In the genomic region with DNA sequence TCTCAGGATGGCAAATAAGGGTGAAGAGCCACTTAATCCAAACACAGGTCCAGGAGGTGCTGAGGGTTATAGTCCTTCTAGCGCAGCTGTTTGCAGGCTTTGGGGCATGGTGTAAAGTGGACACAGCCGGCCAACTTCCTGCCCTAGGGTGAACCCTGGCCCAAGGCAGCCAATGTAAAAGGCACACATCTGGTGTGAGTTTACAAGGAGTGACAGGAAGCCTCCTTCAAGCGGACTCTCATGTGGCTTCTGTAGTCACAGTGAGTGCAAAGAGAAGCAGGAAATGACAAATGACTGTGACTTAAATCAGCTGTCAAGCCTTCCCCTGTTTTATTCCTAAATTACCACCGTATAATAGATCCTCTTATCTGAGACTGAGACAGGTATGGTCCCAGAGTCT, we compare ENCODE assay signal across 10 cellular contexts.
DNase-seq lines count a peak whose midpoint lies in the region; ATAC-seq and TF ChIP-seq lines count a peak whose summit lies in the region.
"Had no signal": no experiment of that assay in that cellular context is flagged by ENCODE, and none has a peak within 500 bp of the region (broad histone marks: within the 10 kb centered on the region; RNA-seq: fewer than 3 reads in every experiment).

No MANE protein-coding gene starts in this region.

- intact Hi-C loops in mucosa of descending colon (cut with DNase I, micrococcal nuclease): no loop called here
- intact Hi-C loops in testis (cut with DNase I; ENCODE audit: low total_unique reads): no loop called here

- no peaks in the 10 kb centered on the region for H3K9me2 ChIP-seq in SK-N-SH

- no peak for TF ChIP-seq RAD21 in SK-N-SH (IDR thresholded peaks at IDR 0.05; ENCODE audit: low read length)

- no peak overlapping the region for H3K4me2 ChIP-seq in SK-N-SH

- POLR2A ChIA-PET in SK-N-SH (lab: Yijun Ruan, JAX): no interaction called here

- H3K4me3 ChIP-seq in SK-N-SH (ENCODE audit: low read depth in 2 of 2, low read length in 1 of 2) (no peak overlapping the region), mucosa of descending colon (no peak overlapping the region), testis (no peak overlapping the region)

- H3K36me3 ChIP-seq in SK-N-SH (replicated peaks in 1 of 2; ENCODE audit: control insufficient read depth in 1 of 2, insufficient read depth in 2 of 2, low read length in 1 of 2): no peaks in the 10 kb centered on the region
- no peaks in the 10 kb centered on the region for H3K36me3 ChIP-seq in mucosa of descending colon (ENCODE audit: low read depth)
- no peaks in the 10 kb centered on the region for H3K36me3 ChIP-seq in testis (ENCODE audit: low read depth, missing control alignments)

- H3K9ac ChIP-seq in SK-N-SH: no peak overlapping the region
- H3K9ac ChIP-seq: parathyroid adenoma had no signal

- no peaks in the 10 kb centered on the region for H4K20me1 ChIP-seq in SK-N-SH (ENCODE audit: insufficient read depth)

- ATAC-seq in SK-N-SH treated with all-trans-retinoic acid at 6 μM for 48 hours (peak; percentile 47), GM19397 (IDR thresholded peaks at IDR 0.05; ENCODE audit: unreplicated experiment) (peak; percentile 63), mucosa of descending colon (peak; percentile 14)

- TF ChIP-seq EP300 in SK-N-SH (IDR thresholded peaks at IDR 0.05; ENCODE audit: borderline replicate concordance in 1 of 2, low read depth in 1 of 2, low read length in 1 of 2): no peak

- peaks cover 0 to 5% of the 10 kb centered on the region in 2 experiments; a peak in 2 of 4 replicates for H3K4me1 ChIP-seq in SK-N-SH (ENCODE audit: control insufficient read depth in 1 of 2, insufficient read depth in 2 of 2, low read depth in 1 of 2, low read length in 1 of 2)
- no peaks in the 10 kb centered on the region for H3K4me1 ChIP-seq in mucosa of descending colon (ENCODE audit: low read depth)
- H3K4me1 ChIP-seq in testis: no peaks in the 10 kb centered on the region
- H3K4me1 ChIP-seq: parathyroid adenoma had no signal

- H2AFZ ChIP-seq in SK-N-SH (ENCODE audit: low read depth): no peak overlapping the region
- H2AFZ ChIP-seq: parathyroid adenoma had no signal

- WGBS in SK-N-SH (ENCODE audit: low lambda C conversion rate): 60% methylated on average over 4 of the region's 4 CpGs
- 67 to 73% methylated on average over 4 of the region's 4 CpGs for WGBS in testis, 2 donors

- no peak for TF ChIP-seq POLR2A in testis (IDR thresholded peaks at IDR 0.05)

- CTCF ChIA-PET in SK-N-SH (lab: Yijun Ruan, JAX): interaction anchor here (0.7 kb wide), 1 partner anchor 435 kb away, joined by 3 read pairs; no protein-coding TSS in a partner anchor

- DNase-seq in SK-N-SH: no peak
- peak; percentile 24 for DNase-seq in SHP77 treated with DMSO at 0.1 percent for 48 hours (lab: John Stamatoyannopoulos, UW)
- DNase-seq in mucosa of descending colon: no peak
- no peak for DNase-seq in cerebellar cortex (ENCODE audit: low spot score)
- DNase-seq in testis: no peak
- DNase-seq in NCI-H82 (lab: John Stamatoyannopoulos, UW): no peak
- DNase-seq: SW 1271 had no signal

- H3K27ac ChIP-seq in SK-N-SH (ENCODE audit: low read depth in 2 of 2, low read length in 1 of 2) (no peak overlapping the region), testis (no peak overlapping the region)
- H3K27ac ChIP-seq: parathyroid adenoma had no signal

- H3K9me3 ChIP-seq in SK-N-SH: no peaks in the 10 kb centered on the region
- H3K9me3 ChIP-seq in mucosa of descending colon: no peaks in the 10 kb centered on the region
- H3K9me3 ChIP-seq in testis: no peaks in the 10 kb centered on the region

- H3F3A ChIP-seq in SK-N-SH (replicated peaks; ENCODE audit: insufficient read depth): no peaks in the 10 kb centered on the region

- H3K79me2 ChIP-seq in SK-N-SH (ENCODE audit: insufficient read depth): no peaks in the 10 kb centered on the region
- H3K79me2 ChIP-seq: parathyroid adenoma had no signal

- no peak for TF ChIP-seq CTCF in SK-N-SH (IDR thresholded peaks at IDR 0.05)
- TF ChIP-seq CTCF in mucosa of descending colon (IDR thresholded peaks at IDR 0.05): no peak
- no peak for TF ChIP-seq CTCF in testis (IDR thresholded peaks at IDR 0.05)

- H3K27me3 ChIP-seq in SK-N-SH (ENCODE audit: insufficient read depth): no peaks in the 10 kb centered on the region
- H3K27me3 ChIP-seq in testis: no peaks in the 10 kb centered on the region

TF ChIP-seq in SK-N-SH treated with all-trans-retinoic acid at 6 μM for 48 hours, 23 proteins besides CTCF, POLR2A, EP300 and RAD21:
- TF ChIP-seq RARB (CRISPR knock-in tag; IDR thresholded peaks at IDR 0.05) (no peak), ISL1 (CRISPR knock-in tag; IDR thresholded peaks at IDR 0.05) (no peak), BACH2 (CRISPR knock-in tag; IDR thresholded peaks at IDR 0.05; ENCODE audit: borderline replicate concordance) (no peak)
- TF ChIP-seq, protein P1, sequence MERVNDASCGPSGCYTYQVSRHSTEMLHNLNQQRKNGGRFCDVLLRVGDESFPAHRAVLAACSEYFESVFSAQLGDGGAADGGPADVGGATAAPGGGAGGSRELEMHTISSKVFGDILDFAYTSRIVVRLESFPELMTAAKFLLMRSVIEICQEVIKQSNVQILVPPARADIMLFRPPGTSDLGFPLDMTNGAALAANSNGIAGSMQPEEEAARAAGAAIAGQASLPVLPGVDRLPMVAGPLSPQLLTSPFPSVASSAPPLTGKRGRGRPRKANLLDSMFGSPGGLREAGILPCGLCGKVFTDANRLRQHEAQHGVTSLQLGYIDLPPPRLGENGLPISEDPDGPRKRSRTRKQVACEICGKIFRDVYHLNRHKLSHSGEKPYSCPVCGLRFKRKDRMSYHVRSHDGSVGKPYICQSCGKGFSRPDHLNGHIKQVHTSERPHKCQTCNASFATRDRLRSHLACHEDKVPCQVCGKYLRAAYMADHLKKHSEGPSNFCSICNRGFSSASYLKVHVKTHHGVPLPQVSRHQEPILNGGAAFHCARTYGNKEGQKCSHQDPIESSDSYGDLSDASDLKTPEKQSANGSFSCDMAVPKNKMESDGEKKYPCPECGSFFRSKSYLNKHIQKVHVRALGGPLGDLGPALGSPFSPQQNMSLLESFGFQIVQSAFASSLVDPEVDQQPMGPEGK (CRISPR knock-in tag; IDR thresholded peaks at IDR 0.05; ENCODE audit: borderline replicate concordance): no peak

TF ChIP-seq in SK-N-SH, 30 proteins besides CTCF, POLR2A, EP300 and RAD21 (continues in another document):
- TF ChIP-seq, protein P2, sequence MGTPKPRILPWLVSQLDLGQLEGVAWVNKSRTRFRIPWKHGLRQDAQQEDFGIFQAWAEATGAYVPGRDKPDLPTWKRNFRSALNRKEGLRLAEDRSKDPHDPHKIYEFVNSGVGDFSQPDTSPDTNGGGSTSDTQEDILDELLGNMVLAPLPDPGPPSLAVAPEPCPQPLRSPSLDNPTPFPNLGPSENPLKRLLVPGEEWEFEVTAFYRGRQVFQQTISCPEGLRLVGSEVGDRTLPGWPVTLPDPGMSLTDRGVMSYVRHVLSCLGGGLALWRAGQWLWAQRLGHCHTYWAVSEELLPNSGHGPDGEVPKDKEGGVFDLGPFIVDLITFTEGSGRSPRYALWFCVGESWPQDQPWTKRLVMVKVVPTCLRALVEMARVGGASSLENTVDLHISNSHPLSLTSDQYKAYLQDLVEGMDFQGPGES (IDR thresholded peaks at IDR 0.05; ENCODE audit: low read depth, low read length): no peak
- TF ChIP-seq RXRA (IDR thresholded peaks at IDR 0.05; ENCODE audit: borderline replicate concordance, low read depth): no peak
- TF ChIP-seq NRF1 (IDR thresholded peaks at IDR 0.05; ENCODE audit: low read depth, low read length): no peak
- no peak for TF ChIP-seq CHD2 (IDR thresholded peaks at IDR 0.05; ENCODE audit: low read length, partially characterized antibody)
- TF ChIP-seq ELF1 (IDR thresholded peaks at IDR 0.05): no peak
- no peak for TF ChIP-seq SIN3A (IDR thresholded peaks at IDR 0.05; ENCODE audit: borderline replicate concordance, low read depth, low read length)
- TF ChIP-seq FOSL2 (IDR thresholded peaks at IDR 0.05; ENCODE audit: borderline replicate concordance, low read depth): no peak
- TF ChIP-seq RCOR1 (IDR thresholded peaks at IDR 0.05; ENCODE audit: low read length): no peak
- no peak for TF ChIP-seq MEF2A (IDR thresholded peaks at IDR 0.05; ENCODE audit: borderline replicate concordance, low read depth)
- no peak for TF ChIP-seq GABPA (IDR thresholded peaks at IDR 0.05; ENCODE audit: low read depth)
- no peak for TF ChIP-seq MAX (IDR thresholded peaks at IDR 0.05; ENCODE audit: low read depth)
- TF ChIP-seq MXI1 (IDR thresholded peaks at IDR 0.05; ENCODE audit: low read depth, low read length): no peak
- no peak for TF ChIP-seq GATA2 (CRISPR knock-in tag; IDR thresholded peaks at IDR 0.05)
- TF ChIP-seq ZBTB33 (IDR thresholded peaks at IDR 0.05; ENCODE audit: borderline replicate concordance, low read depth): no peak
- TF ChIP-seq, protein P3, sequence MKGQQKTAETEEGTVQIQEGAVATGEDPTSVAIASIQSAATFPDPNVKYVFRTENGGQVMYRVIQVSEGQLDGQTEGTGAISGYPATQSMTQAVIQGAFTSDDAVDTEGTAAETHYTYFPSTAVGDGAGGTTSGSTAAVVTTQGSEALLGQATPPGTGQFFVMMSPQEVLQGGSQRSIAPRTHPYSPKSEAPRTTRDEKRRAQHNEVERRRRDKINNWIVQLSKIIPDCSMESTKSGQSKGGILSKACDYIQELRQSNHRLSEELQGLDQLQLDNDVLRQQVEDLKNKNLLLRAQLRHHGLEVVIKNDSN (IDR thresholded peaks at IDR 0.05; ENCODE audit: borderline replicate concordance, low read depth): no peak
- TF ChIP-seq FOXJ3 (CRISPR knock-in tag; IDR thresholded peaks at IDR 0.05): no peak
- no peak for TF ChIP-seq JUND (IDR thresholded peaks at IDR 0.05)
- no peak for TF ChIP-seq POLR2AphosphoS5 (IDR thresholded peaks at IDR 0.05; ENCODE audit: low read depth, low read length)
